In the genomic region with DNA sequence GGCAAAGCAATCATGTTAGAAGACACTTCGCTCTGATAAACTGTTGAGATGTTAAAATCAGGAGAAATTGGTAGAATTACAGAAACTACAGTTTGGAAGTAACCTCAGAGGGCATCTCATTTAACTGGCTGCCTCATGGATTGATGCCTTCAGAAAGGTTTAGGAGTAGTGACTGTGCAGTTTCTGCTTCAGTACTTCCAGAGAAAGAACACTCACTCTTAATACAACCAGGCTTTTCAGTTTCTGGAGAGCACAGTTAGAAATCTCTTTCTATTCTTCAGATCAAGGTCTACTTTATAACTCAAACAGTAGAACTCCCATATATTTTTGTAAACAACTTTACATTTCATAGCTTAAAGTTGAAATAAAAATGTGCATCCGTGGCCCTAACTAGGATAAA, we compare ENCODE assay signal across 18 cellular contexts.
"Had no signal": no experiment of that assay in that cellular context is flagged by ENCODE, and none has a peak within 500 bp of the region (broad histone marks: within the 10 kb centered on the region; RNA-seq: fewer than 3 reads in every experiment).

No MANE protein-coding gene starts in this region.

- DNase-seq: activated B cell treated with CpG ODN at 0.5 μM for 24 hours; activated CD4-positive, alpha-beta memory T cell treated with anti-CD3 and anti-CD28 coated beads for 36 hours; activated CD4-positive, alpha-beta T cell treated with anti-CD3 and anti-CD28 coated beads, Interleukin-2, amount 10 ng/mL, durations not matched to agents 7 days and 5 days; activated CD8-positive, alpha-beta memory T cell treated with anti-CD3 and anti-CD28 coated beads for 24 hours; activated gamma-delta T cell; activated naive CD4-positive, alpha-beta T cell treated with anti-CD3 and anti-CD28 coated beads for 36 hours; activated T-cell treated with anti-CD3 and anti-CD28 coated beads, Interleukin-2, amount 50 U/mL, for 48 hours; amygdala; caudate nucleus; KG1; NCI-H1092; NCI-H1417; NCI-H1930; NCI-H2171 treated with DMSO at 0.1 percent for 48 hours; NCI-H226; NCI-H510A treated with DMSO at 0.1 percent for 48 hours; SHP77 treated with DMSO at 0.1 percent for 48 hours had no signal

- ATAC-seq: activated T-helper 17 cell treated with anti-CD3 and anti-CD28 coated beads, Interleukin-2, amount 50 U/mL, for 72 hours had no signal
